In the genomic region with DNA sequence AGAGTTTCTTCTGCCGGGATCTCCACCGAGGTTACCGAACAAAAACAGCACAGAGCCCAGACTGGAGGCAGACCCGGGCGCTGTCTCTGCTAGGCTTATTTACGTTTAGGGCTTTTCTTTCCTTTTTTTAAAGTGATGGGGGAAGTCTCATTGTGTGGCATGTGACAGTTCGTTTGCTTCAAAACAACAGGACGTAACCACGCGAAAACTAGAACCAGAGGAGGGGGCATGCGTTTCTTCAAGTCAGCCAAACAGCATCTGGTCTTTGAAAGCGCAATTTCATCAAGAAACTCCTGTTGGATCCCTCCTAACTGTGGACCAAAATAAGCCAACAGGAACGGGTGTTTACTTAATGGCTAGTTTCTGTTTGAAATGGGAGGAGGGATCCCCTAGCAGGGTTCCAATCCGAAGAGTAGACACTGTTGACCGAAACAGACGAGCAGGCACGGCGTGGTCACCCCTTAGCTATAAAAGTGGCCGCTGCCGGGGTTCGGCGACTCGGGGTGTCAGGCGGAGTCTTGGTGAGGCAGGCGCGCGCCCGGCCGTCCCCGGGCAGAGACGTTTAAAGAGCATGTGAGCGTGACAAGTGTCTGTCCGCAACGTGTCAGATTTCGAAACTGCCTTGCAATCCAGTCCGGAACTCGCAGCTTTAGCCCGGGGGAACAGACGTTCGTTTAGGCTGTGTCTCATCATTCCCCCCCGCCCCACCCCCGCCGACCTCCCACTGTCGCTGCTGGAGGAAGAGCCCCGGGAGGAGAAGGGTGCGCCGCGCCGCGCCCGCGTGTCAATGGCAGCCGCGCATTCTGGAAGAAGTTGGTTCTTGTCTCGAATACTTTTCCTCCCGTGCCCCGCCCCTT, we compare ENCODE assay signal across 8 cellular contexts. TPM values are rescaled to one million over a fixed set of nuclear protein-coding genes. Genes with fewer than 3 reads are reported as not detected.
DNase-seq lines count a peak whose midpoint lies in the region; ATAC-seq, FAIRE-seq and TF ChIP-seq lines count a peak whose summit lies in the region.

No MANE protein-coding gene starts in this region.

- H3K4me3 ChIP-seq in osteoblast (ENCODE audit: insufficient read depth, low read length) (peak overlapping the region; percentile 92), thoracic aorta (peak overlapping the region; percentile 95)

- H3K27me3 ChIP-seq in osteoblast (ENCODE audit: insufficient read depth, low read length) = no peaks in the 10 kb centered on the region
- H3K27me3 ChIP-seq in thoracic aorta (replicated peaks; ENCODE audit: insufficient read depth) = no peaks in the 10 kb centered on the region

- ATAC-seq in GM19463 (IDR thresholded peaks at IDR 0.05; ENCODE audit: unreplicated experiment) (peak; percentile 38), thoracic aorta (ENCODE audit: insufficient number of reproducible peaks, low FRiP score, low read depth) (no peak)

- H3K4me1 ChIP-seq in osteoblast (ENCODE audit: insufficient read depth, low read length) = peaks cover 32% of the 10 kb centered on the region
- peaks cover 0 to 24% of the 10 kb centered on the region in 2 donors for H3K4me1 ChIP-seq in thoracic aorta (ENCODE audit: control insufficient read depth in 1 of 2, low read depth in 2 of 2)

- peaks cover 38% of the 10 kb centered on the region for H3K79me2 ChIP-seq in osteoblast (ENCODE audit: insufficient read depth, low read length)

- H4K20me1 ChIP-seq in osteoblast (ENCODE audit: insufficient read depth, low read length) = peaks cover 2% of the 10 kb centered on the region

- TF ChIP-seq CTCF in osteoblast (IDR thresholded peaks at IDR 0.05; ENCODE audit: extremely low read depth, low read depth, low read length) (no peak), thoracic aorta (IDR thresholded peaks at IDR 0.05) (no peak)

- H3K9me3 ChIP-seq in osteoblast (ENCODE audit: low read depth, low read length) (no peaks in the 10 kb centered on the region), thoracic aorta (no peaks in the 10 kb centered on the region)

- FAIRE-seq in frontal cortex (lab: Jason Lieb, UNC) = no peak

- H2AFZ ChIP-seq in osteoblast (ENCODE audit: low read length) = peak overlapping the region; percentile 32

- no peaks in the 10 kb centered on the region for H3K36me3 ChIP-seq in osteoblast (ENCODE audit: insufficient read depth, low read length)
- no peaks in the 10 kb centered on the region for H3K36me3 ChIP-seq in thoracic aorta

- peak overlapping the region; percentile 98 for H3K4me2 ChIP-seq in osteoblast (ENCODE audit: insufficient read depth, low read length)

- peak; percentile 87 for DNase-seq in COLO668 (lab: John Stamatoyannopoulos, UW; ENCODE audit: unreplicated experiment)
- DNase-seq in HS-27A (ENCODE audit: low read depth) = peak; percentile 62
- peak; percentile 95 for DNase-seq in SIG-M5 treated with dmso at 0.1 percent for 504 hours (lab: John Stamatoyannopoulos, UW; ENCODE audit: unreplicated experiment)
- peak; percentile 77 for DNase-seq in activated gamma-delta T cell treated with anti-CD3 and anti-CD28 coated beads, Interleukin-2, amount 50 U/mL, for 16 hours (ENCODE audit: low read depth)
- DNase-seq in frontal cortex (ENCODE audit: low spot score in 2 of 2) = peak; percentile 35 to 45
- peak; percentile 80 for DNase-seq in osteoblast (ENCODE audit: insufficient read length, low spot score, missing footprints)
- DNase-seq in thoracic aorta (ENCODE audit: low spot score) = peak; percentile 67

- peak overlapping the region; percentile 100 for H3K27ac ChIP-seq in osteoblast (ENCODE audit: low read depth, low read length)
- H3K27ac ChIP-seq in thoracic aorta = peak overlapping the region; percentile 99 to 100

RNA-seq across cellular contexts. Expression of gene TGIF1, which starts 0.9 kb away (rescaled TPM):
- total RNA-seq in frontal cortex = 15.5 TPM
- 126 and 150 TPM in 2 replicates for total RNA-seq in osteoblast
- 10 to 100 TPM; 42.8 to 91.6 TPM for total RNA-seq in thoracic aorta

Comparison
In these comparisons a context has a peak if more than half of its experiments do, and no peak if none do; other contexts are left out.
1. DNase-seq: peak in every context shown above with its lines; median percentile 95 in SIG-M5 treated with dmso at 0.1 percent for 504 hours; 87 in COLO668; 80 in osteoblast; 77 in activated gamma-delta T cell treated with anti-CD3 and anti-CD28 coated beads, Interleukin-2, amount 50 U/mL, for 16 hours; 67 in thoracic aorta; 62 in HS-27A; 40 in frontal cortex.